Comparison of ENCODE assay signal across 14 cellular contexts in genomic region chr12:96416033-96416790, GRCh38. TPM values are rescaled to one million over a fixed set of nuclear protein-coding genes. Genes with fewer than 3 reads are reported as not detected.
A peak's percentile ranks its signal among the peaks of the same experiment; 100 is the strongest.
DNase-seq lines count a peak whose midpoint lies in the region; ATAC-seq, FAIRE-seq and TF ChIP-seq lines count a peak whose summit lies in the region.
"Had no signal": no experiment of that assay in that cellular context is flagged by ENCODE, and none has a peak within 500 bp of the region (broad histone marks: within the 10 kb centered on the region; RNA-seq: fewer than 3 reads in every experiment).

No MANE protein-coding gene starts in this region.

- no peaks in the 10 kb centered on the region for H3K9me1 ChIP-seq in keratinocyte (ENCODE audit: control insufficient read depth, extremely low read depth, insufficient read depth, low read length)

- DNase-seq in AG08395 (ENCODE audit: low spot score) (peak; percentile 52), HS-5 (ENCODE audit: low read depth) (peak; percentile 99), adipocyte (ENCODE audit: low read depth) (peak; percentile 93), keratinocyte (ENCODE audit: low read depth, low spot score) (peak; percentile 94), NCI-H526 (lab: John Stamatoyannopoulos, UW) (no peak)
- DNase-seq in stimulated activated CD4-positive, alpha-beta T cell treated with anti-CD3 and anti-CD28 coated beads, Interleukin-12 subunit alpha, Interleukin-12 subunit beta, amount 100 ng/mL, for 4 hours, result no peak
- DNase-seq: activated CD4-positive, alpha-beta T cell treated with anti-CD3 and anti-CD28 coated beads, Interleukin-2, amount 50 U/mL, for 1 hour; effector memory CD8-positive, alpha-beta T cell; KBM-7; NCI-H510A; transverse colon had no signal

- ATAC-seq in GM21423 (IDR thresholded peaks at IDR 0.05; ENCODE audit: unreplicated experiment) (no peak), HG03521 (IDR thresholded peaks at IDR 0.05; ENCODE audit: unreplicated experiment) (no peak)
- ATAC-seq: effector memory CD8-positive, alpha-beta T cell had no signal

- peaks cover 24% of the 10 kb centered on the region for H3K4me1 ChIP-seq in adipocyte (ENCODE audit: control insufficient read depth, insufficient read depth, low read length)
- H3K4me1 ChIP-seq in keratinocyte (ENCODE audit: control insufficient read depth, extremely low read depth, insufficient read depth, low read length), result peaks cover 31% of the 10 kb centered on the region

- peak; percentile 96 for FAIRE-seq in keratinocyte (lab: Jason Lieb, UNC)

- H3K9me3 ChIP-seq in adipocyte (ENCODE audit: control insufficient read depth, low read length) (no peaks in the 10 kb centered on the region), keratinocyte (ENCODE audit: control insufficient read depth, low read depth, low read length) (no peaks in the 10 kb centered on the region)
- H3K9me3 ChIP-seq: transverse colon had no signal

- H3K4me3 ChIP-seq in adipocyte (ENCODE audit: low read length) (no peak overlapping the region), keratinocyte (ENCODE audit: control insufficient read depth in 2 of 3, extremely low read depth in 1 of 3, insufficient read depth in 2 of 3, low read depth in 1 of 3, low read length in 3 of 3) (peak overlapping the region in 2 of 3 experiments; percentile 8 to 27)
- H3K4me3 ChIP-seq: transverse colon had no signal

- no peak for TF ChIP-seq CTCF in keratinocyte (optimal IDR thresholded peaks at IDR 0.05 in 1 of 3, IDR thresholded peaks at IDR 0.05 in 1 of 3, conservative IDR thresholded peaks at IDR 0.05 in 1 of 3; ENCODE audit: extremely low read depth in 1 of 3, insufficient read depth in 2 of 3, low read length in 3 of 3)

- no peak overlapping the region for H2AFZ ChIP-seq in keratinocyte (ENCODE audit: control insufficient read depth, low read length)

- H3K36me3 ChIP-seq in adipocyte (ENCODE audit: control insufficient read depth, insufficient read depth, low read length, severe bottlenecking), result no peaks in the 10 kb centered on the region
- H3K36me3 ChIP-seq in keratinocyte (ENCODE audit: control insufficient read depth in 2 of 2, extremely low read depth in 1 of 2, insufficient read depth in 2 of 2, low read length in 2 of 2), result no peaks in the 10 kb centered on the region
- H3K36me3 ChIP-seq: transverse colon had no signal

- H3K4me2 ChIP-seq in keratinocyte (ENCODE audit: control insufficient read depth, extremely low read depth, insufficient read depth, low read depth, low read length), result peak overlapping the region; percentile 63

- no peaks in the 10 kb centered on the region for H4K20me1 ChIP-seq in keratinocyte (ENCODE audit: control insufficient read depth, extremely low read depth, insufficient read depth, low read length)

- peak overlapping the region; percentile 98 for H3K27ac ChIP-seq in keratinocyte (ENCODE audit: control insufficient read depth, insufficient read depth, low read length)
- H3K27ac ChIP-seq: C4-2B, transverse colon had no signal

- peaks cover 14% of the 10 kb centered on the region for H3K79me2 ChIP-seq in keratinocyte (ENCODE audit: control insufficient read depth, insufficient read depth, low read length)

- dilution Hi-C loops in keratinocyte (cut with MboI; ENCODE audit: extremely low pct_ligation_motif_present, low sequenced_read_pairs), result no loop called here

- H3K9ac ChIP-seq in adipocyte (ENCODE audit: low read length) (no peak overlapping the region), keratinocyte (ENCODE audit: control insufficient read depth, extremely low read depth, insufficient read depth, low read length) (peak overlapping the region; percentile 69)

- H3K27me3 ChIP-seq in adipocyte (replicated peaks; ENCODE audit: control insufficient read depth, insufficient read depth, low read length), result no peaks in the 10 kb centered on the region
- H3K27me3 ChIP-seq in keratinocyte (ENCODE audit: control insufficient read depth, extremely low read depth, insufficient read depth, low read length), result no peaks in the 10 kb centered on the region
- H3K27me3 ChIP-seq: transverse colon had no signal

RNA-seq across cellular contexts. Expression of gene CDK17, which starts 16.0 kb away (rescaled TPM):
- 19.9 to 33.0 TPM (median 30.1 TPM) in 3 replicates for polyA plus RNA-seq in keratinocyte
- 12.3 TPM for polyA plus RNA-seq in keratinocyte (2011; ENCODE audit: low read depth)
- polyA plus RNA-seq in keratinocyte (2011; cell fraction: cytosol; rRNA removed), result 11.9 and 32.5 TPM in 2 replicates
- polyA plus RNA-seq in keratinocyte (2011; cell fraction: nucleus; rRNA removed), result 43.8 and 49.5 TPM in 2 replicates
- 12.8 and 22.9 TPM in 2 replicates for polyA plus RNA-seq in keratinocyte (2012; ENCODE audit: low replicate concordance)
- polyA minus RNA-seq in keratinocyte, result 9.7 to 82.1 TPM (median 49.8 TPM) in 3 replicates
- 42.0 TPM for polyA minus RNA-seq in keratinocyte (2011; cell fraction: cytosol; rRNA and poly(A)+ RNA removed)
- 66.5 and 134 TPM in 2 replicates for polyA minus RNA-seq in keratinocyte (2011; cell fraction: nucleus; rRNA and poly(A)+ RNA removed)

Comparison
In these comparisons a context has a peak if more than half of its experiments do, and no peak if none do; other contexts are left out.
1. DNase-seq: peak in AG08395 (single experiment), HS-5 (single experiment), adipocyte (single experiment) and keratinocyte (single experiment); none in stimulated activated CD4-positive, alpha-beta T cell treated with anti-CD3 and anti-CD28 coated beads, Interleukin-12 subunit alpha, Interleukin-12 subunit beta, amount 100 ng/mL, for 4 hours (single experiment) and NCI-H526 (0 of 2).